ENCODE assay signal across 8 cellular contexts in genomic region chr11:67629386-67630229, GRCh38. TPM values are rescaled to one million over a fixed set of nuclear protein-coding genes. Genes with fewer than 3 reads are reported as not detected.
A peak's percentile ranks its signal among the peaks of the same experiment; 100 is the strongest.
DNase-seq lines count a peak whose midpoint lies in the region; ATAC-seq, FAIRE-seq and TF ChIP-seq lines count a peak whose summit lies in the region.

Gene NUDT8, minus strand, starts transcription at chr11:67629937. Its CDS starts 26 bp downstream, at chr11:67629911.

- no peak for TF ChIP-seq EP300 in A549 (IDR thresholded peaks at IDR 0.05)

- H3K9me3 ChIP-seq in A549: no peaks in the 10 kb centered on the region

- DNase-seq in A549 (ENCODE audit: low read depth in 1 of 2, low spot score in 1 of 2) (peak; percentile 84 to 88), GM18507 (ENCODE audit: extremely low spot score, insufficient read length, low read depth) (no peak), NCI-H2171 treated with DMSO at 0.1 percent for 48 hours (lab: John Stamatoyannopoulos, UW) (peak; percentile 60), coronary artery (ENCODE audit: low spot score) (no peak), left lobe of liver (ENCODE audit: low spot score) (peak; percentile 88)
- DNase-seq in activated CD4-positive, alpha-beta T cell treated with anti-CD3 and anti-CD28 coated beads for 4 hours: peak; percentile 84 to 85
- DNase-seq in stimulated activated CD4-positive, alpha-beta T cell treated with anti-CD3 and anti-CD28 coated beads, Interleukin-2, amount 100 ng/mL, for 24 hours: peak; percentile 92 to 97

- 0 out of 2 replicates have a peak, but pooled peaks have one; percentile 27 for TF ChIP-seq POLR2A in A549 (IDR thresholded peaks at IDR 0.05; ENCODE audit: low read length)

- WGBS in A549 (ENCODE audit: missing lambda C conversion rate): 4% methylated on average over 5 of the region's 102 CpGs

- POLR2A ChIA-PET in A549 (lab: Yijun Ruan, JAX): interaction anchor here (0.8 to 2.4 kb wide), 10 partner anchors 10 to 63 kb away, joined by 3 to 10 read pairs (median 4); partner anchors contain the start of genes ACY3 and GSTP1

- H3K27ac ChIP-seq in A549 (peak within 1 kb of the TSS; percentile 77 to 87), coronary artery (peak within 1 kb of the TSS; percentile 84 to 98)

- peak; percentile 94 for TF ChIP-seq CTCF in A549 (IDR thresholded peaks at IDR 0.05)
- TF ChIP-seq CTCF in coronary artery (IDR thresholded peaks at IDR 0.05): peak; percentile 91

- ATAC-seq in A549: peak; percentile 74 to 75
- ATAC-seq in HG02981 (IDR thresholded peaks at IDR 0.05; ENCODE audit: unreplicated experiment): peak; percentile 35
- peak; percentile 76 for ATAC-seq in left lobe of liver

- H3K4me3 ChIP-seq in A549 (peak within 1 kb of the TSS; percentile 59), coronary artery (peak within 1 kb of the TSS; percentile 72)

- peaks cover 6% of the 10 kb centered on the region; the same call in 2 of the 3 replicates for H3K4me1 ChIP-seq in A549

- CTCF ChIA-PET in A549 (lab: Yijun Ruan, JAX): interaction anchor here (0.6 to 14.1 kb wide), 40 partner anchors 10 to 1256 kb away, joined by 3 to 181 read pairs (median 4); partner anchors contain the start of genes ACY3, GSTP1 and TBX10

- FAIRE-seq in A549 (lab: Jason Lieb, UNC) (no peak), GM18507 (lab: Jason Lieb, UNC) (peak; percentile 67)

- peak; percentile 70 to 84 for TF ChIP-seq RAD21 in A549 (conservative IDR thresholded peaks at IDR 0.05 in 1 of 2, IDR thresholded peaks at IDR 0.05 in 1 of 2)

- H3K4me2 ChIP-seq in A549: peak within 1 kb of the TSS; percentile 91

TF ChIP-seq in A549, 52 proteins besides CTCF, POLR2A, EP300 and RAD21 (continues in another document):
- TF ChIP-seq FOSB (CRISPR knock-in tag; IDR thresholded peaks at IDR 0.05): no peak
- TF ChIP-seq HOXA7 (CRISPR knock-in tag; IDR thresholded peaks at IDR 0.05): no peak
- no peak for TF ChIP-seq SREBF2 (IDR thresholded peaks at IDR 0.05)
- TF ChIP-seq ZC3H11A (IDR thresholded peaks at IDR 0.05): no peak
- TF ChIP-seq RNF2 (IDR thresholded peaks at IDR 0.05; ENCODE audit: borderline replicate concordance, low read depth): peak; percentile 85; the same call in 1 of the 2 replicates
- TF ChIP-seq HMGXB4 (CRISPR knock-in tag; IDR thresholded peaks at IDR 0.05; ENCODE audit: borderline replicate concordance): no peak
- TF ChIP-seq RARB (CRISPR knock-in tag; IDR thresholded peaks at IDR 0.05): no peak
- TF ChIP-seq E2F6 (IDR thresholded peaks at IDR 0.05; ENCODE audit: borderline replicate concordance, low read depth): peak; percentile 97
- 0 out of 2 replicates have a peak, but pooled peaks have one; percentile 30 for TF ChIP-seq RCOR1 (IDR thresholded peaks at IDR 0.05; ENCODE audit: low read depth, low read length)
- no peak for TF ChIP-seq HOXB13 (CRISPR knock-in tag; IDR thresholded peaks at IDR 0.05; ENCODE audit: low read depth)
- peak; percentile 70; the same call in 1 of the 2 replicates for TF ChIP-seq MYC (IDR thresholded peaks at IDR 0.05; ENCODE audit: borderline replicate concordance, low read length)
- TF ChIP-seq PHF8 (IDR thresholded peaks at IDR 0.05; ENCODE audit: borderline replicate concordance, low read depth): 0 out of 2 replicates have a peak, but pooled peaks have one; percentile 39
- TF ChIP-seq EHF (CRISPR knock-in tag; IDR thresholded peaks at IDR 0.05): no peak
- TF ChIP-seq CBX2 (IDR thresholded peaks at IDR 0.05; ENCODE audit: borderline replicate concordance, low read depth): no peak
- TF ChIP-seq SMC3 (IDR thresholded peaks at IDR 0.05): peak; percentile 89
- TF ChIP-seq POLR2AphosphoS2 (conservative IDR thresholded peaks at IDR 0.05; ENCODE audit: low read length): no peak
- TF ChIP-seq NPAS2 (CRISPR knock-in tag; IDR thresholded peaks at IDR 0.05; ENCODE audit: borderline replicate concordance): no peak
- TF ChIP-seq, protein P1, sequence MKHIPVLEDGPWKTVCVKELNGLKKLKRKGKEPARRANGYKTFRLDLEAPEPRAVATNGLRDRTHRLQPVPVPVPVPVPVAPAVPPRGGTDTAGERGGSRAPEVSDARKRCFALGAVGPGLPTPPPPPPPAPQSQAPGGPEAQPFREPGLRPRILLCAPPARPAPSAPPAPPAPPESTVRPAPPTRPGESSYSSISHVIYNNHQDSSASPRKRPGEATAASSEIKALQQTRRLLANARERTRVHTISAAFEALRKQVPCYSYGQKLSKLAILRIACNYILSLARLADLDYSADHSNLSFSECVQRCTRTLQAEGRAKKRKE (CRISPR knock-in tag; IDR thresholded peaks at IDR 0.05; ENCODE audit: low read depth): no peak
- no peak for TF ChIP-seq RFX5 (IDR thresholded peaks at IDR 0.05)
- TF ChIP-seq, protein P2, sequence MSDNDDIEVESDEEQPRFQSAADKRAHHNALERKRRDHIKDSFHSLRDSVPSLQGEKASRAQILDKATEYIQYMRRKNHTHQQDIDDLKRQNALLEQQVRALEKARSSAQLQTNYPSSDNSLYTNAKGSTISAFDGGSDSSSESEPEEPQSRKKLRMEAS (IDR thresholded peaks at IDR 0.05): peak; percentile 97
- peak; percentile 76; the same call in 1 of the 2 replicates for TF ChIP-seq MAZ (IDR thresholded peaks at IDR 0.05; ENCODE audit: borderline replicate concordance, low read depth, low read length)
- TF ChIP-seq EHMT2 (IDR thresholded peaks at IDR 0.05; ENCODE audit: low read depth): no peak
- TF ChIP-seq CHD2 (IDR thresholded peaks at IDR 0.05; ENCODE audit: low read length, partially characterized antibody): no peak
- TF ChIP-seq, protein P3, sequence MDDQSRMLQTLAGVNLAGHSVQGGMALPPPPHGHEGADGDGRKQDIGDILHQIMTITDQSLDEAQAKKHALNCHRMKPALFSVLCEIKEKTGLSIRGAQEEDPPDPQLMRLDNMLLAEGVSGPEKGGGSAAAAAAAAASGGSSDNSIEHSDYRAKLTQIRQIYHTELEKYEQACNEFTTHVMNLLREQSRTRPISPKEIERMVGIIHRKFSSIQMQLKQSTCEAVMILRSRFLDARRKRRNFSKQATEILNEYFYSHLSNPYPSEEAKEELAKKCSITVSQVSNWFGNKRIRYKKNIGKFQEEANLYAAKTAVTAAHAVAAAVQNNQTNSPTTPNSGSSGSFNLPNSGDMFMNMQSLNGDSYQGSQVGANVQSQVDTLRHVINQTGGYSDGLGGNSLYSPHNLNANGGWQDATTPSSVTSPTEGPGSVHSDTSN (IDR thresholded peaks at IDR 0.05): no peak
- TF ChIP-seq KDM5A (IDR thresholded peaks at IDR 0.05): no peak
- no peak for TF ChIP-seq GATA3 (IDR thresholded peaks at IDR 0.05; ENCODE audit: borderline replicate concordance)
- no peak for TF ChIP-seq NFE2L2 (conservative IDR thresholded peaks at IDR 0.05; ENCODE audit: low read length)
- no peak for TF ChIP-seq HOXB5 (CRISPR knock-in tag; IDR thresholded peaks at IDR 0.05)
- TF ChIP-seq HDAC2 (IDR thresholded peaks at IDR 0.05): peak; percentile 93; the same call in 1 of the 2 replicates
- no peak for TF ChIP-seq ZNF302 (CRISPR knock-in tag; IDR thresholded peaks at IDR 0.05)
- TF ChIP-seq ESRRA (IDR thresholded peaks at IDR 0.05; ENCODE audit: borderline replicate concordance, low read length): no peak
- TF ChIP-seq BHLHE40 (IDR thresholded peaks at IDR 0.05; ENCODE audit: low read depth, low read length): no peak

RNA-seq across cellular contexts. Expression of gene NUDT8, which starts in this region (rescaled TPM):
- polyA plus RNA-seq in A549 (2011; rRNA removed) (1.8 and 2.6 TPM in 2 replicates), A549 (2017; fragmentation: RNase III; extraction: RNeasy Plus Mini Kit Qiagen cat#74134 plus additional on column Dnase treatment) (5.4 to 7.8 TPM (median 5.6 TPM) in 3 replicates)
- polyA plus RNA-seq in A549 (2012; cell fraction: cytosol; rRNA removed): 10.3 and 13.0 TPM in 2 replicates
- polyA plus RNA-seq in A549 (2012; cell fraction: nucleus; rRNA removed): 24.4 and 25.6 TPM in 2 replicates
- polyA minus RNA-seq in A549 (2011; rRNA and poly(A)+ RNA removed): 1.0 and 3.1 TPM in 2 replicates
- 41.6 TPM for total RNA-seq in left lobe of liver

Comparison
In these comparisons a context has a peak if more than half of its experiments do, and no peak if none do; other contexts are left out.
1. DNase-seq: peak in A549 (2 of 2), NCI-H2171 treated with DMSO at 0.1 percent for 48 hours (single experiment), activated CD4-positive, alpha-beta T cell treated with anti-CD3 and anti-CD28 coated beads for 4 hours (2 of 2), left lobe of liver (single experiment) and stimulated activated CD4-positive, alpha-beta T cell treated with anti-CD3 and anti-CD28 coated beads, Interleukin-2, amount 100 ng/mL, for 24 hours (2 of 2); none in GM18507 (single experiment) and coronary artery (single experiment).
2. Peak in every context shown above with its lines, with median percentiles within 50 percentile points of each other: ATAC-seq.